Comparison of ENCODE assay signal across 1 cellular context in genomic region chr4:165367040-165367439, GRCh38.
A peak's percentile ranks its signal among the peaks of the same experiment; 100 is the strongest.
TF ChIP-seq lines count a peak whose summit lies in the region.

No MANE protein-coding gene starts in this region.

TF ChIP-seq in HepG2, 621 proteins besides CTCF, POLR2A, EP300 and RAD21 (continued from another document and continues in another):
- TF ChIP-seq ERF (CRISPR knock-in tag; IDR thresholded peaks at IDR 0.05) (peak; percentile 37; the same call in 1 of the 2 replicates), SATB2 (CRISPR knock-in tag; IDR thresholded peaks at IDR 0.05) (no peak), ZNF441 (CRISPR knock-in tag; IDR thresholded peaks at IDR 0.05; ENCODE audit: borderline replicate concordance) (no peak), HOXA7 (CRISPR knock-in tag; IDR thresholded peaks at IDR 0.05) (no peak), PHB2 (IDR thresholded peaks at IDR 0.05; ENCODE audit: partially characterized antibody) (no peak), NFYC (CRISPR knock-in tag; IDR thresholded peaks at IDR 0.05) (no peak), TBL1XR1 (IDR thresholded peaks at IDR 0.05; ENCODE audit: borderline replicate concordance, low read length, partially characterized antibody) (peak; percentile 48), MAZ (IDR thresholded peaks at IDR 0.05; ENCODE audit: borderline replicate concordance, low read depth, low read length) (no peak), MAZ (CRISPR knock-in tag; IDR thresholded peaks at IDR 0.05; ENCODE audit: low read depth) (no peak), ZNF232 (CRISPR knock-in tag; IDR thresholded peaks at IDR 0.05; ENCODE audit: borderline replicate concordance) (no peak), TRIM22 (IDR thresholded peaks at IDR 0.05) (no peak), EZH2 (conservative IDR thresholded peaks at IDR 0.05; ENCODE audit: low read depth, low read length) (no peak), ZBTB25 (CRISPR knock-in tag; IDR thresholded peaks at IDR 0.05) (no peak; the same call in 1 of the 2 replicates), ZBTB3 (CRISPR knock-in tag; IDR thresholded peaks at IDR 0.05; ENCODE audit: borderline replicate concordance, low read depth) (no peak), ZNF709 (CRISPR knock-in tag; IDR thresholded peaks at IDR 0.05) (no peak), MIXL1 (CRISPR knock-in tag; IDR thresholded peaks at IDR 0.05) (peak; percentile 42; the same call in 1 of the 2 replicates), KDM5A (IDR thresholded peaks at IDR 0.05; ENCODE audit: borderline replicate concordance, low read length) (no peak), IKZF1 (IDR thresholded peaks at IDR 0.05) (no peak), RFXAP (CRISPR knock-in tag; IDR thresholded peaks at IDR 0.05; ENCODE audit: borderline replicate concordance) (no peak), RELA (CRISPR knock-in tag; IDR thresholded peaks at IDR 0.05) (no peak), ZNF180 (CRISPR knock-in tag; IDR thresholded peaks at IDR 0.05; ENCODE audit: borderline replicate concordance, low read depth) (no peak), TAF1 (CRISPR knock-in tag; IDR thresholded peaks at IDR 0.05) (no peak), CENPT (CRISPR knock-in tag; IDR thresholded peaks at IDR 0.05; ENCODE audit: low read depth) (no peak), XRCC5 (optimal IDR thresholded peaks at IDR 0.05; ENCODE audit: low read length) (no peak), KLF9 (CRISPR knock-in tag; IDR thresholded peaks at IDR 0.05; ENCODE audit: low read depth) (no peak), YEATS4 (CRISPR knock-in tag; IDR thresholded peaks at IDR 0.05; ENCODE audit: borderline replicate concordance) (peak; percentile 77; the same call in 1 of the 2 replicates), GTF2F1 (IDR thresholded peaks at IDR 0.05; ENCODE audit: low read length) (no peak), FOXO1 (CRISPR knock-in tag; IDR thresholded peaks at IDR 0.05) (peak; percentile 90), XBP1 (CRISPR knock-in tag; IDR thresholded peaks at IDR 0.05) (no peak), GABPA (IDR thresholded peaks at IDR 0.05; ENCODE audit: low read depth, low read length) (no peak), GABPA (CRISPR knock-in tag; IDR thresholded peaks at IDR 0.05; ENCODE audit: low read depth) (no peak), PBX2 (CRISPR knock-in tag; IDR thresholded peaks at IDR 0.05) (no peak), MXD1 (CRISPR knock-in tag; IDR thresholded peaks at IDR 0.05) (no peak), KLF12 (CRISPR knock-in tag; IDR thresholded peaks at IDR 0.05; ENCODE audit: borderline replicate concordance) (no peak), SIN3A (IDR thresholded peaks at IDR 0.05; ENCODE audit: borderline replicate concordance, low read depth, low read length) (no peak), NFIB (CRISPR knock-in tag; IDR thresholded peaks at IDR 0.05; ENCODE audit: borderline replicate concordance) (no peak), ZNF598 (CRISPR knock-in tag; IDR thresholded peaks at IDR 0.05; ENCODE audit: borderline replicate concordance) (no peak), RARG (CRISPR knock-in tag; IDR thresholded peaks at IDR 0.05; ENCODE audit: low read depth) (no peak), NFE2L2 (IDR thresholded peaks at IDR 0.05; ENCODE audit: low read length) (no peak)
- TF ChIP-seq, protein P1, sequence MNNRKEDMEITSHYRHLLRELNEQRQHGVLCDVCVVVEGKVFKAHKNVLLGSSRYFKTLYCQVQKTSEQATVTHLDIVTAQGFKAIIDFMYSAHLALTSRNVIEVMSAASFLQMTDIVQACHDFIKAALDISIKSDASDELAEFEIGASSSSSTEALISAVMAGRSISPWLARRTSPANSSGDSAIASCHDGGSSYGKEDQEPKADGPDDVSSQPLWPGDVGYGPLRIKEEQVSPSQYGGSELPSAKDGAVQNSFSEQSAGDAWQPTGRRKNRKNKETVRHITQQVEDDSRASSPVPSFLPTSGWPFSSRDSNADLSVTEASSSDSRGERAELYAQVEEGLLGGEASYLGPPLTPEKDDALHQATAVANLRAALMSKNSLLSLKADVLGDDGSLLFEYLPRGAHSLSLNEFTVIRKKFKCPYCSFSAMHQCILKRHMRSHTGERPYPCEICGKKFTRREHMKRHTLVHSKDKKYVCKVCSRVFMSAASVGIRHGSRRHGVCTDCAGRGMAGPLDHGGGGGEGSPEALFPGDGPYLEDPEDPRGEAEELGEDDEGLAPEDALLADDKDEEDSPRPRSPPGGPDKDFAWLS (CRISPR knock-in tag; IDR thresholded peaks at IDR 0.05; ENCODE audit: borderline replicate concordance): no peak
- TF ChIP-seq, protein P2, sequence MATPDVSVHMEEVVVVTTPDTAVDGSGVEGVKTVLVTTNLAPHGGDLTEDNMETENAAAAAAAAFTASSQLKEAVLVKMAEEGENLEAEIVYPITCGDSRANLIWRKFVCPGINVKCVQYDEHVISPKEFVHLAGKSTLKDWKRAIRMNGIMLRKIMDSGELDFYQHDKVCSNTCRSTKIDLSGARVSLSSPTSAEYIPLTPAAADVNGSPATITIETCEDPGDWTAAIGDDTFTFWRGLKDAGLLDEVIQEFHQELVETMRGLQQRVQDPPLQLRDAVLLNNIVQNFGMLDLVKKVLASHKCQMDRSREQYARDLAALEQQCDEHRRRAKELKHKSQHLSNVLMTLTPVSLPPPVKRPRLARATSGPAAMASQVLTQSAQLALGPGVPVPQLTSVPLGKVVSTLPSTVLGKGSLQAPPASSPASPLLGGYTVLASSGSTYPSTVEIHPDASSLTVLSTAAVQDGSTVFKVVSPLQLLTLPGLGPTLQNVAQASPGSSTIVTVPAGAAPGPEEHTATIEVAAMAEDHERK (CRISPR knock-in tag; IDR thresholded peaks at IDR 0.05; ENCODE audit: low read depth): no peak
- TF ChIP-seq, protein P3, sequence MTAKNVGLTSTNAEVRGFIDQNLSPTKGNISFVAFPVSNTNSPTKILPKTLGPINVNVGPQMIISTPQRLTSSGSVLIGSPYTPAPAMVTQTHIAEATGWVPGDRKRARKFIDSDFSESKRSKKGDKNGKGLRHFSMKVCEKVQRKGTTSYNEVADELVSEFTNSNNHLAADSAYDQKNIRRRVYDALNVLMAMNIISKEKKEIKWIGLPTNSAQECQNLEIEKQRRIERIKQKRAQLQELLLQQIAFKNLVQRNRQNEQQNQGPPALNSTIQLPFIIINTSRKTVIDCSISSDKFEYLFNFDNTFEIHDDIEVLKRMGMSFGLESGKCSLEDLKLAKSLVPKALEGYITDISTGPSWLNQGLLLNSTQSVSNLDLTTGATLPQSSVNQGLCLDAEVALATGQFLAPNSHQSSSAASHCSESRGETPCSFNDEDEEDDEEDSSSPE (CRISPR knock-in tag; IDR thresholded peaks at IDR 0.05): no peak
- TF ChIP-seq, protein P4, sequence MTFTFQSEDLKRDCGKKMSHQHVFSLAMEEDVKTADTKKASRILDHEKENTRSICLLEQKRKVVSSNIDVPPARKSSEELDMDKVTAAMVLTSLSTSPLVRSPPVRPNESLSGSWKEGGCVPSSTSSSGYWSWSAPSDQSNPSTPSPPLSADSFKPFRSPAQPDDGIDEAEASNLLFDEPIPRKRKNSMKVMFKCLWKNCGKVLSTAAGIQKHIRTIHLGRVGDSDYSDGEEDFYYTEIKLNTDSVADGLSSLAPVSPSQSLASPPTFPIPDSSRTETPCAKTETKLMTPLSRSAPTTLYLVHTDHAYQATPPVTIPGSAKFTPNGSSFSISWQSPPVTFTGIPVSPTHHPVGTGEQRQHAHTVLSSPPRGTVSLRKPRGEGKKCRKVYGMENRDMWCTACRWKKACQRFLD (CRISPR knock-in tag; IDR thresholded peaks at IDR 0.05; ENCODE audit: borderline replicate concordance): no peak
- TF ChIP-seq, protein P5, sequence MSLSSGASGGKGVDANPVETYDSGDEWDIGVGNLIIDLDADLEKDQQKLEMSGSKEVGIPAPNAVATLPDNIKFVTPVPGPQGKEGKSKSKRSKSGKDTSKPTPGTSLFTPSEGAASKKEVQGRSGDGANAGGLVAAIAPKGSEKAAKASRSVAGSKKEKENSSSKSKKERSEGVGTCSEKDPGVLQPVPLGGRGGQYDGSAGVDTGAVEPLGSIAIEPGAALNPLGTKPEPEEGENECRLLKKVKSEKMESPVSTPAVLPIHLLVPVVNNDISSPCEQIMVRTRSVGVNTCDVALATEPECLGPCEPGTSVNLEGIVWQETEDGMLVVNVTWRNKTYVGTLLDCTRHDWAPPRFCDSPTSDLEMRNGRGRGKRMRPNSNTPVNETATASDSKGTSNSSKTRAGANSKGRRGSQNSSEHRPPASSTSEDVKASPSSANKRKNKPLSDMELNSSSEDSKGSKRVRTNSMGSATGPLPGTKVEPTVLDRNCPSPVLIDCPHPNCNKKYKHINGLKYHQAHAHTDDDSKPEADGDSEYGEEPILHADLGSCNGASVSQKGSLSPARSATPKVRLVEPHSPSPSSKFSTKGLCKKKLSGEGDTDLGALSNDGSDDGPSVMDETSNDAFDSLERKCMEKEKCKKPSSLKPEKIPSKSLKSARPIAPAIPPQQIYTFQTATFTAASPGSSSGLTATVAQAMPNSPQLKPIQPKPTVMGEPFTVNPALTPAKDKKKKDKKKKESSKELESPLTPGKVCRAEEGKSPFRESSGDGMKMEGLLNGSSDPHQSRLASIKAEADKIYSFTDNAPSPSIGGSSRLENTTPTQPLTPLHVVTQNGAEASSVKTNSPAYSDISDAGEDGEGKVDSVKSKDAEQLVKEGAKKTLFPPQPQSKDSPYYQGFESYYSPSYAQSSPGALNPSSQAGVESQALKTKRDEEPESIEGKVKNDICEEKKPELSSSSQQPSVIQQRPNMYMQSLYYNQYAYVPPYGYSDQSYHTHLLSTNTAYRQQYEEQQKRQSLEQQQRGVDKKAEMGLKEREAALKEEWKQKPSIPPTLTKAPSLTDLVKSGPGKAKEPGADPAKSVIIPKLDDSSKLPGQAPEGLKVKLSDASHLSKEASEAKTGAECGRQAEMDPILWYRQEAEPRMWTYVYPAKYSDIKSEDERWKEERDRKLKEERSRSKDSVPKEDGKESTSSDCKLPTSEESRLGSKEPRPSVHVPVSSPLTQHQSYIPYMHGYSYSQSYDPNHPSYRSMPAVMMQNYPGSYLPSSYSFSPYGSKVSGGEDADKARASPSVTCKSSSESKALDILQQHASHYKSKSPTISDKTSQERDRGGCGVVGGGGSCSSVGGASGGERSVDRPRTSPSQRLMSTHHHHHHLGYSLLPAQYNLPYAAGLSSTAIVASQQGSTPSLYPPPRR (CRISPR knock-in tag; IDR thresholded peaks at IDR 0.05; ENCODE audit: borderline replicate concordance): peak; percentile 47; the same call in 1 of the 2 replicates
- TF ChIP-seq, protein P6, sequence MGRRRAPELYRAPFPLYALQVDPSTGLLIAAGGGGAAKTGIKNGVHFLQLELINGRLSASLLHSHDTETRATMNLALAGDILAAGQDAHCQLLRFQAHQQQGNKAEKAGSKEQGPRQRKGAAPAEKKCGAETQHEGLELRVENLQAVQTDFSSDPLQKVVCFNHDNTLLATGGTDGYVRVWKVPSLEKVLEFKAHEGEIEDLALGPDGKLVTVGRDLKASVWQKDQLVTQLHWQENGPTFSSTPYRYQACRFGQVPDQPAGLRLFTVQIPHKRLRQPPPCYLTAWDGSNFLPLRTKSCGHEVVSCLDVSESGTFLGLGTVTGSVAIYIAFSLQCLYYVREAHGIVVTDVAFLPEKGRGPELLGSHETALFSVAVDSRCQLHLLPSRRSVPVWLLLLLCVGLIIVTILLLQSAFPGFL (CRISPR knock-in tag; IDR thresholded peaks at IDR 0.05): no peak
- TF ChIP-seq, protein P7, sequence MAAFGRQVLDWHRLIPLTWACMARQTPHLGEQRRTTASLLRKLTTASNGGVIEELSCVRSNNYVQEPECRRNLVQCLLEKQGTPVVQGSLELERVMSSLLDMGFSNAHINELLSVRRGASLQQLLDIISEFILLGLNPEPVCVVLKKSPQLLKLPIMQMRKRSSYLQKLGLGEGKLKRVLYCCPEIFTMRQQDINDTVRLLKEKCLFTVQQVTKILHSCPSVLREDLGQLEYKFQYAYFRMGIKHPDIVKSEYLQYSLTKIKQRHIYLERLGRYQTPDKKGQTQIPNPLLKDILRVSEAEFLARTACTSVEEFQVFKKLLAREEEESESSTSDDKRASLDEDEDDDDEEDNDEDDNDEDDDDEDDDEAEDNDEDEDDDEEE (CRISPR knock-in tag; IDR thresholded peaks at IDR 0.05): no peak
- TF ChIP-seq, protein P8, sequence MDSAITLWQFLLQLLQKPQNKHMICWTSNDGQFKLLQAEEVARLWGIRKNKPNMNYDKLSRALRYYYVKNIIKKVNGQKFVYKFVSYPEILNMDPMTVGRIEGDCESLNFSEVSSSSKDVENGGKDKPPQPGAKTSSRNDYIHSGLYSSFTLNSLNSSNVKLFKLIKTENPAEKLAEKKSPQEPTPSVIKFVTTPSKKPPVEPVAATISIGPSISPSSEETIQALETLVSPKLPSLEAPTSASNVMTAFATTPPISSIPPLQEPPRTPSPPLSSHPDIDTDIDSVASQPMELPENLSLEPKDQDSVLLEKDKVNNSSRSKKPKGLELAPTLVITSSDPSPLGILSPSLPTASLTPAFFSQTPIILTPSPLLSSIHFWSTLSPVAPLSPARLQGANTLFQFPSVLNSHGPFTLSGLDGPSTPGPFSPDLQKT (CRISPR knock-in tag; IDR thresholded peaks at IDR 0.05; ENCODE audit: borderline replicate concordance): no peak
